24 cellular contexts compared by ENCODE assay signal in the genomic region with DNA sequence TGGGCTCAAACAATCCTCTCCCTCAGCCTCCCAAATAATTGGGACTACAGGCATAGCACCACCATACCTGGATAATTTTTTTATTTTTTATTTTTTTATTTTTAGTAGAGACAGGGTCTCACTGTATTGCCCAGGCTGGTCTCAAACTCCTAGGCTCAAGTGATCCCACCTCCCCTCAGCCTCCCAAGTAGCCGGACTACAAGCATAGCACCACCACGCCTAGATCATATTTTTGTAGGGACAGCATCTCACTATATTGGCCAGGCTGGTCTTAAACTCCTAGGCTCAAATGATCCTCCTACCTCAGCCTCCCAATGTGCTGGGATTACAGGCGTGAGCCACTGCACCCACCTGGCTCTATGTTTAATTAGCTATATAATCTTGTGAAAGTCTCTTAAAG.
"Had no signal": no experiment of that assay in that cellular context is flagged by ENCODE, and none has a peak within 500 bp of the region (broad histone marks: within the 10 kb centered on the region; RNA-seq: fewer than 3 reads in every experiment).

No MANE protein-coding gene starts in this region.

- H3K27me3 Mint-ChIP-seq: progenitor cell of endocrine pancreas; stimulated activated naive CD8-positive, alpha-beta T cell treated with anti-CD3 and anti-CD28 coated beads, Interleukin-15, Interleukin-2, amounts not matched to agents 100 ng/mL and 50 ng/mL, for 24 hours had no signal

- H3K4me1 Mint-ChIP-seq: natural killer cell; nephron; stimulated activated effector memory CD8-positive, alpha-beta T cell treated with anti-CD3 and anti-CD28 coated beads, Interleukin-12 subunit alpha, Interleukin-12 subunit beta, amount 100 ng/mL, for 72 hours; stimulated activated naive B cell treated with anti-CD40 and anti-IgM and Interleukin-4, amounts not matched to agents 10 μg/mL and 1 μg/mL and 100 μg/mL, for 72 hours had no signal

- H3K4me3 Mint-ChIP-seq: natural killer cell; nephron; neural progenitor cell; stimulated activated effector memory CD8-positive, alpha-beta T cell treated with anti-CD3 and anti-CD28 coated beads, Interleukin-12 subunit alpha, Interleukin-12 subunit beta, amount 100 ng/mL, for 72 hours; stimulated activated naive B cell treated with anti-CD40 and anti-IgM and Interleukin-4, amounts not matched to agents 10 μg/mL and 1 μg/mL and 100 μg/mL, for 72 hours; stimulated activated naive CD8-positive, alpha-beta T cell treated with anti-CD3 and anti-CD28 coated beads, Interleukin-15, Interleukin-2, amounts not matched to agents 100 ng/mL and 50 ng/mL, for 24 hours had no signal

- H3K27ac Mint-ChIP-seq: natural killer cell; nephron; neural progenitor cell; progenitor cell of endocrine pancreas; stimulated activated effector memory CD8-positive, alpha-beta T cell treated with anti-CD3 and anti-CD28 coated beads, Interleukin-12 subunit alpha, Interleukin-12 subunit beta, amount 100 ng/mL, for 72 hours; stimulated activated naive B cell treated with anti-CD40 and anti-IgM and Interleukin-4, amounts not matched to agents 10 μg/mL and 1 μg/mL and 100 μg/mL, for 72 hours; stimulated activated naive CD8-positive, alpha-beta T cell treated with anti-CD3 and anti-CD28 coated beads, Interleukin-15, Interleukin-2, amounts not matched to agents 100 ng/mL and 50 ng/mL, for 24 hours had no signal

- DNase-seq: natural killer cell; occipital lobe; ovary; posterior cingulate gyrus; psoas muscle; right cardiac atrium; right lobe of liver; sigmoid colon; small intestine; stimulated activated CD4-positive, alpha-beta T cell treated with anti-CD3 and anti-CD28 coated beads, Interleukin-15, amount 100 ng/mL, for 24 hours; stimulated activated CD4-positive, alpha-beta T cell treated with anti-CD3 and anti-CD28 coated beads, Interleukin-2, amount 100 ng/mL, for 24 hours; stimulated activated CD4-positive, alpha-beta T cell treated with anti-CD3 and anti-CD28 coated beads, Interleukin-2, amount 100 ng/mL, for 48 hours; stimulated activated CD4-positive, alpha-beta T cell treated with anti-CD3 and anti-CD28 coated beads, Interleukin-4, amount 100 ng/mL, for 24 hours; stimulated activated naive B cell treated with anti-CD40 and anti-IgM and Interleukin-4, amounts not matched to agents 10 μg/mL and 1 μg/mL and 100 μg/mL, for 72 hours; stimulated activated naive CD4-positive, alpha-beta T cell treated with Interleukin-2 at 50 U/mL for 16 hours; stomach; thyroid gland; trophoblast cell; upper lobe of left lung had no signal

- ATAC-seq: natural killer cell; psoas muscle; right cardiac atrium; right lobe of liver; stimulated activated effector memory CD8-positive, alpha-beta T cell treated with anti-CD3 and anti-CD28 coated beads, Interleukin-12 subunit alpha, Interleukin-12 subunit beta, amount 100 ng/mL, for 72 hours; stimulated activated naive B cell treated with anti-CD40 and anti-IgM and Interleukin-4, amounts not matched to agents 10 μg/mL and 1 μg/mL and 100 μg/mL, for 72 hours had no signal

- H3K36me3 Mint-ChIP-seq: natural killer cell; stimulated activated effector memory CD8-positive, alpha-beta T cell treated with anti-CD3 and anti-CD28 coated beads, Interleukin-12 subunit alpha, Interleukin-12 subunit beta, amount 100 ng/mL, for 72 hours; stimulated activated naive B cell treated with anti-CD40 and anti-IgM and Interleukin-4, amounts not matched to agents 10 μg/mL and 1 μg/mL and 100 μg/mL, for 72 hours had no signal

- H3K9me3 Mint-ChIP-seq: nephron; neural progenitor cell; stimulated activated naive B cell treated with anti-CD40 and anti-IgM and Interleukin-4, amounts not matched to agents 10 μg/mL and 1 μg/mL and 100 μg/mL, for 72 hours; stimulated activated naive CD8-positive, alpha-beta T cell treated with anti-CD3 and anti-CD28 coated beads, Interleukin-15, Interleukin-2, amounts not matched to agents 100 ng/mL and 50 ng/mL, for 24 hours had no signal
